ENCODE assay signal across 8 cellular contexts in the genomic region with DNA sequence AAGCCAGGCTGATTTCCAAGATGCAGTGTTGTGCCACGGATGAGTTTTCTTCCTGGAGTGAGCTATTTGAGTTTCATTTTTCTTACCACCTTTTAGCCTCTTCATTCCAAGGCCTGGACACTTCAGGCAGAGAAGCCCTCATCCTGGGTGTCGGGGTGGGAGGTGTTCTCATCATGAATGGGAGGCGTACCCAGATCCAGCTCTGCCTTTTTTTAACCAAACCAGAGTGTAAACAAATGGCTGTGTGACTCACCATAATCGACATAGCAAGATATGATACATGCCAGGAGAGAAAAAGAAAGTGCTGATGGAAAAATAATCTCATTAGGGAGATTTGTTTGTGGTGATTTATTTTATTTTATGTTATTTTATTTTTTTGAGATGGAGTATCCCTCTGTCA.
A peak's percentile ranks its signal among the peaks of the same experiment; 100 is the strongest.
DNase-seq lines count a peak whose midpoint lies in the region; ATAC-seq and TF ChIP-seq lines count a peak whose summit lies in the region.

No MANE protein-coding gene starts in this region.

- H3K36me3 Mint-ChIP-seq in central memory CD8-positive, alpha-beta T cell (ENCODE audit: insufficient read depth): peaks cover 6% of the 10 kb centered on the region
- no peaks in the 10 kb centered on the region for H3K36me3 Mint-ChIP-seq in mesothelial cell of epicardium

- no peaks in the 10 kb centered on the region for H3K27me3 ChIP-seq in SJSA1 (replicated peaks)
- H3K27me3 ChIP-seq in aorta (ENCODE audit: control insufficient read depth in 1 of 2, insufficient read depth in 2 of 2, low read length in 1 of 2): no peaks in the 10 kb centered on the region

- no peaks in the 10 kb centered on the region for H3K27me3 Mint-ChIP-seq in central memory CD8-positive, alpha-beta T cell
- H3K27me3 Mint-ChIP-seq in mesothelial cell of epicardium (ENCODE audit: low read depth): no peaks in the 10 kb centered on the region

- peaks cover 75% of the 10 kb centered on the region for H3K4me1 ChIP-seq in SJSA1 (replicated peaks)
- H3K4me1 ChIP-seq in aorta (ENCODE audit: control insufficient read depth in 1 of 2, insufficient read depth in 2 of 2, low read length in 2 of 2): peaks cover 0 to 7% of the 10 kb centered on the region in 2 donors

- peaks cover 63% of the 10 kb centered on the region for H3K4me1 Mint-ChIP-seq in central memory CD8-positive, alpha-beta T cell
- peaks cover 39% of the 10 kb centered on the region for H3K4me1 Mint-ChIP-seq in mesothelial cell of epicardium

- H3K4me3 ChIP-seq in SJSA1 (no peak overlapping the region), aorta (ENCODE audit: low read length in 2 of 2) (no peak overlapping the region)

- H3K9me3 Mint-ChIP-seq in central memory CD8-positive, alpha-beta T cell: no peaks in the 10 kb centered on the region
- H3K9me3 Mint-ChIP-seq in mesothelial cell of epicardium: no peaks in the 10 kb centered on the region

- intact Hi-C loops in aorta (cut with DNase I): no loop called here

- H3K4me3 Mint-ChIP-seq in central memory CD8-positive, alpha-beta T cell: peak overlapping the region; percentile 75
- H3K4me3 Mint-ChIP-seq in mesothelial cell of epicardium: no peak overlapping the region

- WGBS in aorta, 2 donors: 2 to 3% methylated on average over 4 of the region's 4 CpGs

- no peaks in the 10 kb centered on the region for H3K9me3 ChIP-seq in SJSA1 (replicated peaks)
- H3K9me3 ChIP-seq in aorta (ENCODE audit: control insufficient read depth, low read length): no peaks in the 10 kb centered on the region

- no peak for ATAC-seq in GM18505 (IDR thresholded peaks at IDR 0.05; ENCODE audit: unreplicated experiment)
- peak; percentile 41 for ATAC-seq in central memory CD8-positive, alpha-beta T cell (replicated peaks; ENCODE audit: extremely low read depth, poor library complexity, severe bottlenecking)
- ATAC-seq in aorta (ENCODE audit: low FRiP score): peak; percentile 57
- no peak for ATAC-seq in GM18870 (IDR thresholded peaks at IDR 0.05; ENCODE audit: unreplicated experiment)

- no peaks in the 10 kb centered on the region for H3K36me3 ChIP-seq in SJSA1
- no peaks in the 10 kb centered on the region for H3K36me3 ChIP-seq in aorta (ENCODE audit: control insufficient read depth in 1 of 2, insufficient read depth in 2 of 2, low read length in 1 of 2)

- peak; percentile 2 for TF ChIP-seq POLR2A in GM18505 (IDR thresholded peaks at IDR 0.05; ENCODE audit: borderline replicate concordance, extremely low read depth, insufficient read depth, insufficient read length)

- peak overlapping the region; percentile 97 for H3K27ac Mint-ChIP-seq in central memory CD8-positive, alpha-beta T cell (ENCODE audit: low read depth)
- peak overlapping the region; percentile 98 for H3K27ac Mint-ChIP-seq in mesothelial cell of epicardium

- TF ChIP-seq CTCF in 22Rv1 (IDR thresholded peaks at IDR 0.05) (no peak), mesothelial cell of epicardium (IDR thresholded peaks at IDR 0.05; ENCODE audit: unreplicated experiment) (no peak)

- H3K27ac ChIP-seq in 22Rv1 (peak overlapping the region; percentile 70), SJSA1 (peak overlapping the region; percentile 65), aorta (ENCODE audit: low read depth in 1 of 2, low read length in 2 of 2) (peak overlapping the region in 1 of 2 donors; percentile 5)

- DNase-seq in SJSA1 (ENCODE audit: low read depth in 1 of 2, low spot score in 2 of 2) (peak; percentile 83 to 84), mesothelial cell of epicardium (ENCODE audit: low spot score in 2 of 2, unreplicated experiment in 2 of 2) (no peak), aorta (no peak), NOMO-1 treated with DMSO at 0.1 percent for 48 hours (lab: John Stamatoyannopoulos, UW; ENCODE audit: unreplicated experiment) (no peak)
- DNase-seq in central memory CD8-positive, alpha-beta T cell (ENCODE audit: low spot score in 2 of 2): no peak

Comparison
In these comparisons a context has a peak if more than half of its experiments do, and no peak if none do; other contexts are left out.
1. ATAC-seq: peak in central memory CD8-positive, alpha-beta T cell (single experiment) and aorta (single experiment); none in GM18505 (single experiment) and GM18870 (single experiment).
2. DNase-seq: peak in SJSA1 (2 of 2); none in central memory CD8-positive, alpha-beta T cell (0 of 2), mesothelial cell of epicardium (0 of 2), aorta (0 of 2) and NOMO-1 treated with DMSO at 0.1 percent for 48 hours (single experiment).